ENCODE assay signal across 26 cellular contexts in genomic region chr9:19270421-19270949, GRCh38.
"Had no signal": no experiment of that assay in that cellular context is flagged by ENCODE, and none has a peak within 500 bp of the region (broad histone marks: within the 10 kb centered on the region; RNA-seq: fewer than 3 reads in every experiment).

No MANE protein-coding gene starts in this region.

- H3K4me3 Mint-ChIP-seq: stimulated activated memory B cell treated with anti-CD40 and anti-IgM and Interleukin-4, amounts not matched to agents 10 μg/mL and 1 μg/mL and 100 μg/mL, for 72 hours; stimulated activated naive CD8-positive, alpha-beta T cell treated with anti-CD3 and anti-CD28 coated beads, Interleukin-15, amount 100 ng/mL, for 72 hours had no signal

- H3K9me3 Mint-ChIP-seq: immature natural killer cell; stimulated activated memory B cell treated with anti-CD40 and anti-IgM and Interleukin-4, amounts not matched to agents 10 μg/mL and 1 μg/mL and 100 μg/mL, for 72 hours had no signal

- H3K27ac ChIP-seq: left lung, lower lobe of right lung, pancreas, prostate gland, sigmoid colon, spleen, tibial nerve, upper lobe of left lung, vagina had no signal

- H3K4me3 ChIP-seq: left lung, lower lobe of right lung, pancreas, prostate gland, sigmoid colon, spleen, tibial nerve, upper lobe of left lung, vagina had no signal

- H3K27ac Mint-ChIP-seq: stimulated activated memory B cell treated with anti-CD40 and anti-IgM and Interleukin-4, amounts not matched to agents 10 μg/mL and 1 μg/mL and 100 μg/mL, for 72 hours; stimulated activated naive CD8-positive, alpha-beta T cell treated with anti-CD3 and anti-CD28 coated beads, Interleukin-15, amount 100 ng/mL, for 72 hours had no signal

- H3K27me3 Mint-ChIP-seq: naive thymus-derived CD8-positive, alpha-beta T cell; stimulated activated memory B cell treated with anti-CD40 and anti-IgM and Interleukin-4, amounts not matched to agents 10 μg/mL and 1 μg/mL and 100 μg/mL, for 72 hours; stimulated activated naive CD8-positive, alpha-beta T cell treated with anti-CD3 and anti-CD28 coated beads, Interleukin-15, amount 100 ng/mL, for 72 hours had no signal

- H3K27me3 ChIP-seq: left lung, pancreas, sigmoid colon, spleen, tibial nerve, upper lobe of left lung, vagina had no signal

- FAIRE-seq: islet of Langerhans, kidney, pancreas, small intestine had no signal

- H3K4me1 ChIP-seq: pancreas, prostate gland, tibial nerve had no signal

- H3K36me3 ChIP-seq: left lung, lower lobe of right lung, pancreas, prostate gland, sigmoid colon, upper lobe of left lung, vagina had no signal

- DNase-seq: hypothalamus; immature natural killer cell; kidney; left colon; left lung; lower lobe of right lung; mammary epithelial cell; mesenchymal stem cell; naive thymus-derived CD8-positive, alpha-beta T cell; pancreas; posterior cingulate gyrus; retina; right cardiac atrium; sigmoid colon; small intestine; spleen; stimulated activated CD4-positive, alpha-beta T cell treated with anti-CD3 and anti-CD28 coated beads, Interleukin-4, amount 100 ng/mL, for 24 hours; stimulated activated naive CD4-positive, alpha-beta T cell treated with Interleukin-2 at 50 U/mL for 16 hours; stimulated activated naive CD8-positive, alpha-beta T cell treated with anti-CD3 and anti-CD28 coated beads, Interleukin-15, amount 100 ng/mL, for 72 hours; substantia nigra had no signal

- ATAC-seq: left colon; lower lobe of right lung; naive thymus-derived CD8-positive, alpha-beta T cell; pancreas; right cardiac atrium; stimulated activated memory B cell treated with anti-CD40 and anti-IgM and Interleukin-4, amounts not matched to agents 10 μg/mL and 1 μg/mL and 100 μg/mL, for 72 hours; stimulated activated naive CD8-positive, alpha-beta T cell treated with anti-CD3 and anti-CD28 coated beads, Interleukin-15, amount 100 ng/mL, for 72 hours had no signal

- H3K9me3 ChIP-seq: pancreas, prostate gland, sigmoid colon, upper lobe of left lung had no signal
